Comparison of ENCODE assay signal across 19 cellular contexts in genomic region chr2:212712991-212713390, GRCh38.
DNase-seq lines count a peak whose midpoint lies in the region; ATAC-seq and TF ChIP-seq lines count a peak whose summit lies in the region.
"Had no signal": no experiment of that assay in that cellular context is flagged by ENCODE, and none has a peak within 500 bp of the region (broad histone marks: within the 10 kb centered on the region; RNA-seq: fewer than 3 reads in every experiment).

No MANE protein-coding gene starts in this region.

- peak overlapping the region; percentile 71 for H3K27ac Mint-ChIP-seq in HFFc6
- H3K27ac Mint-ChIP-seq in activated naive CD4-positive, alpha-beta T cell treated with anti-CD3 and anti-CD28 coated beads, Interleukin-2, amount 10 ng/mL, durations not matched to agents 7 days and 5 days, result no peak overlapping the region
- H3K27ac Mint-ChIP-seq: CD4-positive, CD25-positive, alpha-beta regulatory T cell had no signal

- TF ChIP-seq CTCF in HFFc6 (IDR thresholded peaks at IDR 0.05) (no peak), RWPE2 (IDR thresholded peaks at IDR 0.05; ENCODE audit: poor library complexity, severe bottlenecking) (no peak), choroid plexus epithelial cell (conservative IDR thresholded peaks at IDR 0.05; ENCODE audit: low read depth, low read length) (no peak)

- peak overlapping the region; percentile 47; the same call in 1 of the 2 replicates for H3K4me3 Mint-ChIP-seq in HFFc6
- no peak overlapping the region for H3K4me3 Mint-ChIP-seq in activated naive CD4-positive, alpha-beta T cell treated with anti-CD3 and anti-CD28 coated beads, Interleukin-2, amount 10 ng/mL, durations not matched to agents 7 days and 5 days
- H3K4me3 Mint-ChIP-seq: CD4-positive, CD25-positive, alpha-beta regulatory T cell had no signal

- H3K4me3 ChIP-seq in RWPE2 (ENCODE audit: severe bottlenecking) (no peak overlapping the region), choroid plexus epithelial cell (ENCODE audit: low read depth, low read length) (no peak overlapping the region)
- H3K4me3 ChIP-seq: SK-N-MC had no signal

- no peaks in the 10 kb centered on the region for H3K36me3 ChIP-seq in RWPE2 (ENCODE audit: low read depth)

- H3K9me3 ChIP-seq in RWPE2 (ENCODE audit: severe bottlenecking), result no peaks in the 10 kb centered on the region

- intact Hi-C loops in sciatic nerve (cut with DNase I), result no loop called here

- no peak for DNase-seq in HFFc6
- no peak for DNase-seq in RWPE2 (ENCODE audit: low spot score)
- DNase-seq in choroid plexus epithelial cell (ENCODE audit: low read depth), result peak; percentile 12
- DNase-seq in sciatic nerve (ENCODE audit: low spot score), result no peak
- no peak for DNase-seq in activated naive CD4-positive, alpha-beta T cell treated with anti-CD3 and anti-CD28 coated beads, Interleukin-2, amount 10 ng/mL, durations not matched to agents 7 days and 5 days
- DNase-seq in GM19240 (ENCODE audit: insufficient read length, low spot score), result no peak
- DNase-seq in substantia nigra (lab: John Stamatoyannopoulos, UW), result no peak
- DNase-seq: AML-193; Calu3; CD4-positive, CD25-positive, alpha-beta regulatory T cell; DMS79; GDM1; Kasumi-1; NCI-H1436; NCI-H2029 treated with DMSO at 0.1 percent for 48 hours; NCI-H526; NK-92 treated with Interleukin-12 subunit alpha and Interleukin-12 subunit beta, amount 100 ng/mL, for 24 hours had no signal

- no peaks in the 10 kb centered on the region for H3K27me3 Mint-ChIP-seq in HFFc6 (ENCODE audit: insufficient read depth)
- no peaks in the 10 kb centered on the region for H3K27me3 Mint-ChIP-seq in activated naive CD4-positive, alpha-beta T cell treated with anti-CD3 and anti-CD28 coated beads, Interleukin-2, amount 10 ng/mL, durations not matched to agents 7 days and 5 days
- H3K27me3 Mint-ChIP-seq: CD4-positive, CD25-positive, alpha-beta regulatory T cell had no signal

- CTCF ChIA-PET in activated naive CD4-positive, alpha-beta T cell treated with anti-CD3 and anti-CD28 coated beads, Interleukin-2, amount 10 ng/mL, durations not matched to agents 7 days and 5 days (lab: Charles Lee), result no interaction called here

- peaks cover 16% of the 10 kb centered on the region for H3K4me1 ChIP-seq in RWPE2 (ENCODE audit: insufficient read depth, poor library complexity, severe bottlenecking)

- no peaks in the 10 kb centered on the region for H3K9me3 Mint-ChIP-seq in HFFc6
- H3K9me3 Mint-ChIP-seq in activated naive CD4-positive, alpha-beta T cell treated with anti-CD3 and anti-CD28 coated beads, Interleukin-2, amount 10 ng/mL, durations not matched to agents 7 days and 5 days, result no peaks in the 10 kb centered on the region

- H3K27ac ChIP-seq in RWPE2 (ENCODE audit: poor library complexity, severe bottlenecking) (peak overlapping the region; percentile 66), substantia nigra (ENCODE audit: low read depth, low read length, poor library complexity, severe bottlenecking) (no peak overlapping the region)
- H3K27ac ChIP-seq: SK-N-MC had no signal

- ATAC-seq in RWPE2 (ENCODE audit: low read depth), result peak; percentile 54
- ATAC-seq in sciatic nerve, result peak; percentile 88
- no peak for ATAC-seq in HG03469 (IDR thresholded peaks at IDR 0.05; ENCODE audit: unreplicated experiment)

- no peaks in the 10 kb centered on the region; the same call in 1 of the 2 replicates for H3K36me3 Mint-ChIP-seq in HFFc6 (ENCODE audit: low read depth)
- H3K36me3 Mint-ChIP-seq in activated naive CD4-positive, alpha-beta T cell treated with anti-CD3 and anti-CD28 coated beads, Interleukin-2, amount 10 ng/mL, durations not matched to agents 7 days and 5 days, result no peaks in the 10 kb centered on the region
- H3K36me3 Mint-ChIP-seq: CD4-positive, CD25-positive, alpha-beta regulatory T cell had no signal

- H3K4me1 Mint-ChIP-seq in HFFc6 (ENCODE audit: low read depth), result peaks cover 55% of the 10 kb centered on the region
- H3K4me1 Mint-ChIP-seq in activated naive CD4-positive, alpha-beta T cell treated with anti-CD3 and anti-CD28 coated beads, Interleukin-2, amount 10 ng/mL, durations not matched to agents 7 days and 5 days, result no peaks in the 10 kb centered on the region
- H3K4me1 Mint-ChIP-seq: CD4-positive, CD25-positive, alpha-beta regulatory T cell had no signal

- H3K27me3 ChIP-seq in RWPE2 (ENCODE audit: insufficient read depth, poor library complexity, severe bottlenecking), result no peaks in the 10 kb centered on the region
